In genomic region chr14:94158239-94158888, GRCh38 we compare ENCODE assay signal across 14 cellular contexts. TPM values are rescaled to one million over a fixed set of nuclear protein-coding genes. Genes with fewer than 3 reads are reported as not detected.
DNase-seq lines count a peak whose midpoint lies in the region; ATAC-seq and TF ChIP-seq lines count a peak whose summit lies in the region.
"Had no signal": no experiment of that assay in that cellular context is flagged by ENCODE, and none has a peak within 500 bp of the region (broad histone marks: within the 10 kb centered on the region; RNA-seq: fewer than 3 reads in every experiment).

No MANE protein-coding gene starts in this region.

- H3K9me3 Mint-ChIP-seq in activated T-cell treated with anti-CD3 and anti-CD28 coated beads, Interleukin-2, amount 50 U/mL, for 72 hours = peaks cover 0 to 4% of the 10 kb centered on the region in 2 donors
- no peaks in the 10 kb centered on the region for H3K9me3 Mint-ChIP-seq in activated T-cell treated with anti-CD3 and anti-CD28 coated beads, Interleukin-2, amount 50 U/mL, for 24 hours
- no peaks in the 10 kb centered on the region for H3K9me3 Mint-ChIP-seq in activated CD4-positive, alpha-beta memory T cell treated with anti-CD3 and anti-CD28 coated beads for 36 hours

- peak overlapping the region; percentile 1 to 34 for H3K4me3 Mint-ChIP-seq in activated T-cell treated with anti-CD3 and anti-CD28 coated beads, Interleukin-2, amount 50 U/mL, for 72 hours
- no peak overlapping the region for H3K4me3 Mint-ChIP-seq in activated T-cell treated with anti-CD3 and anti-CD28 coated beads, Interleukin-2, amount 50 U/mL, for 24 hours
- no peak overlapping the region for H3K4me3 Mint-ChIP-seq in activated CD4-positive, alpha-beta memory T cell treated with anti-CD3 and anti-CD28 coated beads for 36 hours
- H3K4me3 Mint-ChIP-seq: naive B cell had no signal

- no peaks in the 10 kb centered on the region for H3K36me3 Mint-ChIP-seq in activated T-cell treated with anti-CD3 and anti-CD28 coated beads, Interleukin-2, amount 50 U/mL, for 72 hours (ENCODE audit: insufficient read depth in 2 of 2)
- H3K36me3 Mint-ChIP-seq in activated T-cell treated with anti-CD3 and anti-CD28 coated beads, Interleukin-2, amount 50 U/mL, for 24 hours (ENCODE audit: low read depth) = no peaks in the 10 kb centered on the region
- no peaks in the 10 kb centered on the region for H3K36me3 Mint-ChIP-seq in activated CD4-positive, alpha-beta memory T cell treated with anti-CD3 and anti-CD28 coated beads for 36 hours
- H3K36me3 Mint-ChIP-seq: naive B cell had no signal

- TF ChIP-seq POLR2A in esophagus muscularis mucosa (IDR thresholded peaks at IDR 0.05; ENCODE audit: low read depth) = no peak

- H3K36me3 ChIP-seq in esophagus muscularis mucosa = no peaks in the 10 kb centered on the region
- H3K36me3 ChIP-seq: gastrocnemius medialis, suprapubic skin had no signal

- H3K4me1 ChIP-seq in esophagus muscularis mucosa = peaks cover 0 to 7% (median 2%) of the 10 kb centered on the region in 4 donors
- H3K4me1 ChIP-seq: gastrocnemius medialis had no signal

- no peaks in the 10 kb centered on the region for H3K9me3 ChIP-seq in esophagus muscularis mucosa
- H3K9me3 ChIP-seq: gastrocnemius medialis, suprapubic skin had no signal

- no peaks in the 10 kb centered on the region for H3K27me3 Mint-ChIP-seq in activated T-cell treated with anti-CD3 and anti-CD28 coated beads, Interleukin-2, amount 50 U/mL, for 72 hours (ENCODE audit: low read depth)
- no peaks in the 10 kb centered on the region for H3K27me3 Mint-ChIP-seq in activated T-cell treated with anti-CD3 and anti-CD28 coated beads, Interleukin-2, amount 50 U/mL, for 24 hours
- H3K27me3 Mint-ChIP-seq in activated CD4-positive, alpha-beta memory T cell treated with anti-CD3 and anti-CD28 coated beads for 36 hours = no peaks in the 10 kb centered on the region

- CTCF ChIA-PET in activated CD4-positive, alpha-beta memory T cell treated with anti-CD3 and anti-CD28 coated beads for 36 hours (lab: Charles Lee) = interaction anchor here (0.6 to 3.0 kb wide), 7 partner anchors 17 to 311 kb away, joined by 3 to 13 read pairs (median 4); no protein-coding TSS in a partner anchor

- TF ChIP-seq CTCF in esophagus muscularis mucosa (IDR thresholded peaks at IDR 0.05) = no peak

- intact Hi-C loops in activated CD4-positive, alpha-beta memory T cell treated with anti-CD3 and anti-CD28 coated beads for 36 hours (cut with micrococcal nuclease) = loop anchor here (1.0 kb wide), 1 partner anchor 22 kb away; no protein-coding TSS in a partner anchor
- intact Hi-C loops in esophagus muscularis mucosa (cut with DNase I) = no loop called here

- DNase-seq in activated T-cell treated with anti-CD3 and anti-CD28 coated beads, Interleukin-2, amount 50 U/mL, for 72 hours = no peak
- DNase-seq in activated T-cell treated with anti-CD3 and anti-CD28 coated beads, Interleukin-2, amount 50 U/mL, for 24 hours = no peak
- peak; percentile 67 for DNase-seq in G401 (ENCODE audit: low spot score)
- DNase-seq in activated CD4-positive, alpha-beta memory T cell treated with anti-CD3 and anti-CD28 coated beads for 36 hours = peak; percentile 61
- peak; percentile 60 for DNase-seq in esophagus muscularis mucosa (ENCODE audit: extremely low spot score)
- no peak for DNase-seq in HCEC 1CT
- DNase-seq in COLO668 (lab: John Stamatoyannopoulos, UW; ENCODE audit: unreplicated experiment) = no peak
- DNase-seq in putamen (ENCODE audit: low spot score) = no peak
- DNase-seq: DMS 273 treated with DMSO at 0.1 percent for 48 hours, gastrocnemius medialis, MV-4-11, naive B cell, SHP77 treated with DMSO at 0.1 percent for 48 hours had no signal

- H3K27ac ChIP-seq in esophagus muscularis mucosa (replicated peaks in 1 of 4) = no peak overlapping the region
- H3K27ac ChIP-seq: gastrocnemius medialis, suprapubic skin had no signal

- 66% methylated on average over 10 of the region's 10 CpGs for WGBS in esophagus muscularis mucosa

- H3K27ac Mint-ChIP-seq in activated T-cell treated with anti-CD3 and anti-CD28 coated beads, Interleukin-2, amount 50 U/mL, for 72 hours = no peak overlapping the region
- H3K27ac Mint-ChIP-seq in activated T-cell treated with anti-CD3 and anti-CD28 coated beads, Interleukin-2, amount 50 U/mL, for 24 hours = no peak overlapping the region
- H3K27ac Mint-ChIP-seq in activated CD4-positive, alpha-beta memory T cell treated with anti-CD3 and anti-CD28 coated beads for 36 hours = peak overlapping the region; percentile 49

- ATAC-seq in activated T-cell treated with anti-CD3 and anti-CD28 coated beads, Interleukin-2, amount 50 U/mL, for 72 hours (replicated peaks in 1 of 2) = peak; percentile 56 to 67
- ATAC-seq: gastrocnemius medialis had no signal

- H3K4me1 Mint-ChIP-seq in activated T-cell treated with anti-CD3 and anti-CD28 coated beads, Interleukin-2, amount 50 U/mL, for 72 hours (ENCODE audit: low read depth) = peaks cover 47% of the 10 kb centered on the region
- peaks cover 55% of the 10 kb centered on the region for H3K4me1 Mint-ChIP-seq in activated T-cell treated with anti-CD3 and anti-CD28 coated beads, Interleukin-2, amount 50 U/mL, for 24 hours (ENCODE audit: low read depth)
- H3K4me1 Mint-ChIP-seq in activated CD4-positive, alpha-beta memory T cell treated with anti-CD3 and anti-CD28 coated beads for 36 hours (ENCODE audit: low read depth) = peaks cover 65% of the 10 kb centered on the region
- H3K4me1 Mint-ChIP-seq: naive B cell had no signal

- in situ Hi-C loops in G401 (cut with HindIII; ENCODE audit: low sequenced_read_pairs) = no loop called here

- POLR2A ChIA-PET in activated CD4-positive, alpha-beta memory T cell treated with anti-CD3 and anti-CD28 coated beads for 36 hours (lab: Charles Lee) = no interaction called here

- TF ChIP-seq EP300 in esophagus muscularis mucosa (IDR thresholded peaks at IDR 0.05) = no peak

- no peak overlapping the region for H3K4me3 ChIP-seq in esophagus muscularis mucosa
- H3K4me3 ChIP-seq: gastrocnemius medialis, suprapubic skin had no signal

- no peaks in the 10 kb centered on the region for H3K27me3 ChIP-seq in esophagus muscularis mucosa

RNA-seq across cellular contexts. Expression of gene PPP4R4, which starts 15.8 kb away (rescaled TPM):
- 1 to 10 TPM; 6.2 to 9.5 TPM for total RNA-seq in activated T-cell treated with anti-CD3 and anti-CD28 coated beads, Interleukin-2, amount 50 U/mL, for 72 hours
- total RNA-seq in G401 (2014; rRNA removed; shearing (Covaris generic)) = 2.1 and 4.7 TPM in 2 replicates
- total RNA-seq in activated CD4-positive, alpha-beta memory T cell treated with anti-CD3 and anti-CD28 coated beads for 36 hours = 10 to 100 TPM; 17.0 to 19.2 TPM
- under 1 TPM in 3 of 4 donors, not detected in 1; 0.19 to 0.83 (median 0.34) TPM for total RNA-seq in esophagus muscularis mucosa

RNA-seq across cellular contexts. Expression of gene IFI27L2, which starts 29.0 kb away (rescaled TPM):
- total RNA-seq in activated T-cell treated with anti-CD3 and anti-CD28 coated beads, Interleukin-2, amount 50 U/mL, for 72 hours = 10 to 100 TPM; 52.0 to 66.0 TPM
- 92.3 and 158 TPM in 2 replicates for total RNA-seq in G401 (2014; rRNA removed; shearing (Covaris generic))
- 10 to 100 TPM; 69.3 to 74.4 TPM for total RNA-seq in activated CD4-positive, alpha-beta memory T cell treated with anti-CD3 and anti-CD28 coated beads for 36 hours
- total RNA-seq in esophagus muscularis mucosa = 10 to 100 TPM; 38.8 to 83.9 (median 64.7) TPM

RNA-seq across cellular contexts. Expression of gene IFI27, which starts 47.8 kb away (rescaled TPM):
- 1 to 10 TPM; 5.1 to 7.7 TPM for total RNA-seq in activated T-cell treated with anti-CD3 and anti-CD28 coated beads, Interleukin-2, amount 50 U/mL, for 72 hours
- not detected in 2 replicates for total RNA-seq in G401 (2014; rRNA removed; shearing (Covaris generic))
- 1 to 10 TPM; 2.3 to 3.1 TPM for total RNA-seq in activated CD4-positive, alpha-beta memory T cell treated with anti-CD3 and anti-CD28 coated beads for 36 hours
- 100 to 1,000 TPM in 3 of 4 donors, 10 to 100 TPM in 1; 88.0 to 293 (median 180) TPM for total RNA-seq in esophagus muscularis mucosa

Comparison
In these comparisons a context has a peak if more than half of its experiments do, and no peak if none do; other contexts are left out.
1. H3K4me3 Mint-ChIP-seq: peak in activated T-cell treated with anti-CD3 and anti-CD28 coated beads, Interleukin-2, amount 50 U/mL, for 72 hours (2 of 2); none in activated T-cell treated with anti-CD3 and anti-CD28 coated beads, Interleukin-2, amount 50 U/mL, for 24 hours (single experiment) and activated CD4-positive, alpha-beta memory T cell treated with anti-CD3 and anti-CD28 coated beads for 36 hours (single experiment).
2. DNase-seq: peak in G401 (single experiment), activated CD4-positive, alpha-beta memory T cell treated with anti-CD3 and anti-CD28 coated beads for 36 hours (single experiment) and esophagus muscularis mucosa (single experiment); none in activated T-cell treated with anti-CD3 and anti-CD28 coated beads, Interleukin-2, amount 50 U/mL, for 72 hours (0 of 2), activated T-cell treated with anti-CD3 and anti-CD28 coated beads, Interleukin-2, amount 50 U/mL, for 24 hours (single experiment), HCEC 1CT (single experiment), COLO668 (single experiment) and putamen (single experiment).
3. RNA of gene IFI27, which starts 47.8 kb away (total RNA-seq): 88.0 to 293 TPM in esophagus muscularis mucosa; 5.1 to 7.7 TPM in activated T-cell treated with anti-CD3 and anti-CD28 coated beads, Interleukin-2, amount 50 U/mL, for 72 hours, 2.3 to 3.1 TPM in activated CD4-positive, alpha-beta memory T cell treated with anti-CD3 and anti-CD28 coated beads for 36 hours and not detected in G401; every median in the first group is over 10 times any median in the second.